In genomic region chr6:27251672-27252251, GRCh38 we compare ENCODE assay signal across 8 cellular contexts. TPM values are rescaled to one million over a fixed set of nuclear protein-coding genes. Genes with fewer than 3 reads are reported as not detected.
DNase-seq lines count a peak whose midpoint lies in the region; ATAC-seq and TF ChIP-seq lines count a peak whose summit lies in the region.

No MANE protein-coding gene starts in this region.

- intact Hi-C loops in A673 (cut with micrococcal nuclease; ENCODE audit: unreplicated experiment) = no loop called here

- no peaks in the 10 kb centered on the region for H3K9me3 ChIP-seq in A673 (ENCODE audit: low read depth, low read length, poor library complexity, severe bottlenecking)

- TF ChIP-seq CTCF in A673 (conservative IDR thresholded peaks at IDR 0.05; ENCODE audit: low read depth, low read length) = peak; percentile 73

- peak overlapping the region; percentile 56 for H3K4me3 ChIP-seq in A673 (ENCODE audit: low read depth, low read length, poor library complexity, severe bottlenecking)

- H3K36me3 ChIP-seq in A673 (ENCODE audit: insufficient read depth, low read length, poor library complexity, severe bottlenecking) = no peaks in the 10 kb centered on the region

- BruUV-seq in A673 (replicated peaks; lab: Mats Ljungman, UMichigan) = no TSS peak

- peak; percentile 88 for DNase-seq in A673 (ENCODE audit: low spot score)
- DNase-seq in NCI-H2227 (lab: John Stamatoyannopoulos, UW; ENCODE audit: unreplicated experiment) = peak; percentile 93
- peak; percentile 70 to 76 for DNase-seq in activated CD4-positive, alpha-beta T cell treated with anti-CD3 and anti-CD28 coated beads, Interleukin-2, amount 50 U/mL, for 48 hours
- DNase-seq in effector CD4-positive, alpha-beta T cell = peak; percentile 9
- peak; percentile 85 for DNase-seq in mucosa of gallbladder (ENCODE audit: low spot score)
- DNase-seq in stimulated activated CD8-positive, alpha-beta memory T cell treated with anti-CD3 and anti-CD28 coated beads, Interleukin-7, amount 100 ng/mL, for 48 hours (ENCODE audit: extremely low read depth in 1 of 2, low read depth in 1 of 2) = peak; percentile 53 to 76

- no peaks in the 10 kb centered on the region for H3K4me1 ChIP-seq in A673 (ENCODE audit: insufficient read depth, low read length, poor library complexity, severe bottlenecking)

- no peaks in the 10 kb centered on the region for H3K27me3 ChIP-seq in A673 (replicated peaks; ENCODE audit: insufficient read depth, low read depth, low read length, poor library complexity)

- H3K27ac ChIP-seq in A673 (ENCODE audit: low read depth, low read length, poor library complexity, severe bottlenecking) = no peak overlapping the region

- POLR2A ChIA-PET in A673 (lab: Charles Lee; ENCODE audit: low non-redundant PET) = no interaction called here

- CTCF ChIA-PET in A673 (lab: Charles Lee) = interaction anchor here (0.5 to 1.0 kb wide), 4 partner anchors 33 to 353 kb away, joined by 3 to 6 read pairs (median 4); no protein-coding TSS in a partner anchor

- ATAC-seq in GM18520 (IDR thresholded peaks at IDR 0.05; ENCODE audit: unreplicated experiment) (peak; percentile 91), HG03045 (IDR thresholded peaks at IDR 0.05; ENCODE audit: unreplicated experiment) (peak; percentile 87)

RNA-seq across cellular contexts. Expression of gene PRSS16, which starts 4.3 kb away (rescaled TPM):
- total RNA-seq in A673 (2021) (0.64 and 0.85 TPM in 2 replicates), mucosa of gallbladder (35.1 TPM)

Comparison
In these comparisons a context has a peak if more than half of its experiments do, and no peak if none do; other contexts are left out.
1. DNase-seq: peak in every context shown above with its lines; median percentile 93 in NCI-H2227; 88 in A673; 85 in mucosa of gallbladder; 73 in activated CD4-positive, alpha-beta T cell treated with anti-CD3 and anti-CD28 coated beads, Interleukin-2, amount 50 U/mL, for 48 hours; 64 in stimulated activated CD8-positive, alpha-beta memory T cell treated with anti-CD3 and anti-CD28 coated beads, Interleukin-7, amount 100 ng/mL, for 48 hours; 9 in effector CD4-positive, alpha-beta T cell.
2. RNA of gene PRSS16, which starts 4.3 kb away (total RNA-seq): 35.1 TPM in mucosa of gallbladder (single experiment); 0.64 to 0.85 TPM in A673; every median in the first group is over 10 times any median in the second.